1 cellular context compared by ENCODE assay signal in genomic region chr4:54783402-54784110, GRCh38.
A peak's percentile ranks its signal among the peaks of the same experiment; 100 is the strongest.
TF ChIP-seq lines count a peak whose summit lies in the region.

No MANE protein-coding gene starts in this region.

TF ChIP-seq in HepG2, 621 proteins besides CTCF, POLR2A, EP300 and RAD21 (continued from another document):
- TF ChIP-seq TBP (CRISPR knock-in tag; IDR thresholded peaks at IDR 0.05) (no peak), ZNF550 (CRISPR knock-in tag; IDR thresholded peaks at IDR 0.05; ENCODE audit: borderline replicate concordance) (no peak), MEF2D (CRISPR knock-in tag; IDR thresholded peaks at IDR 0.05) (no peak), ZNF577 (CRISPR knock-in tag; IDR thresholded peaks at IDR 0.05; ENCODE audit: borderline replicate concordance, low read depth) (no peak), GATAD2A (CRISPR knock-in tag; IDR thresholded peaks at IDR 0.05) (0 out of 2 replicates have a peak, but pooled peaks have one; percentile 15), IKZF5 (CRISPR knock-in tag; IDR thresholded peaks at IDR 0.05) (no peak), POLR2AphosphoS2 (IDR thresholded peaks at IDR 0.05; ENCODE audit: low read depth, low read length) (no peak), MED13 (CRISPR knock-in tag; IDR thresholded peaks at IDR 0.05) (no peak), AHDC1 (CRISPR knock-in tag; IDR thresholded peaks at IDR 0.05; ENCODE audit: borderline replicate concordance) (0 out of 2 replicates have a peak, but pooled peaks have one; percentile 8), CCDC6 (CRISPR knock-in tag; IDR thresholded peaks at IDR 0.05) (no peak), ZNF414 (CRISPR knock-in tag; IDR thresholded peaks at IDR 0.05) (no peak), ZNF30 (CRISPR knock-in tag; IDR thresholded peaks at IDR 0.05) (no peak), EEA1 (CRISPR knock-in tag; IDR thresholded peaks at IDR 0.05; ENCODE audit: borderline replicate concordance) (no peak), SMAD1 (CRISPR knock-in tag; IDR thresholded peaks at IDR 0.05; ENCODE audit: borderline replicate concordance, low read depth) (no peak), GTF2F1 (IDR thresholded peaks at IDR 0.05; ENCODE audit: low read length) (no peak), IRF2 (CRISPR knock-in tag; IDR thresholded peaks at IDR 0.05) (0 out of 2 replicates have a peak, but pooled peaks have one; percentile 39), SMARCE1 (IDR thresholded peaks at IDR 0.05; ENCODE audit: borderline replicate concordance) (no peak), ZMYM2 (CRISPR knock-in tag; IDR thresholded peaks at IDR 0.05) (no peak), FOXA3 (CRISPR knock-in tag; IDR thresholded peaks at IDR 0.05) (peak; percentile 76), ZBTB25 (CRISPR knock-in tag; IDR thresholded peaks at IDR 0.05) (no peak)
